13 cellular contexts compared by ENCODE assay signal in genomic region chr1:12159826-12160225, GRCh38. TPM values are rescaled to one million over a fixed set of nuclear protein-coding genes. Genes with fewer than 3 reads are reported as not detected.
DNase-seq lines count a peak whose midpoint lies in the region; ATAC-seq, FAIRE-seq and TF ChIP-seq lines count a peak whose summit lies in the region.
"Had no signal": no experiment of that assay in that cellular context is flagged by ENCODE, and none has a peak within 500 bp of the region (broad histone marks: within the 10 kb centered on the region; RNA-seq: fewer than 3 reads in every experiment).

No MANE protein-coding gene starts in this region.

- H3K27ac Mint-ChIP-seq in activated CD4-positive, alpha-beta memory T cell treated with anti-CD3 and anti-CD28 coated beads, Interleukin-2, amount 10 ng/mL, durations not matched to agents 7 days and 5 days = peak overlapping the region; percentile 99

- peak overlapping the region in 7 of 11 experiments; percentile 75 to 100 (median 97); a peak in 9 of 22 replicates for H3K4me2 ChIP-seq in BLaER1 treated with 17β-estradiol and CSF1 and Interleukin-3, amounts not matched to agents 10 nM and 100 nM

- H3K27me3 ChIP-seq in BLaER1 treated with 17β-estradiol and CSF1 and Interleukin-3, amounts not matched to agents 10 nM and 100 nM = no peaks in the 10 kb centered on the region
- H3K27me3 ChIP-seq: brain microvascular endothelial cell had no signal

- ATAC-seq in GM21381 (IDR thresholded peaks at IDR 0.05; ENCODE audit: unreplicated experiment) = no peak

- H3K9me3 Mint-ChIP-seq in activated CD4-positive, alpha-beta memory T cell treated with anti-CD3 and anti-CD28 coated beads, Interleukin-2, amount 10 ng/mL, durations not matched to agents 7 days and 5 days = peaks cover 2% of the 10 kb centered on the region

- peaks cover 13% of the 10 kb centered on the region for H3K36me3 Mint-ChIP-seq in activated CD4-positive, alpha-beta memory T cell treated with anti-CD3 and anti-CD28 coated beads, Interleukin-2, amount 10 ng/mL, durations not matched to agents 7 days and 5 days (ENCODE audit: low read depth)

- no peaks in the 10 kb centered on the region for H3K36me3 ChIP-seq in BLaER1 treated with 17β-estradiol and CSF1 and Interleukin-3, amounts not matched to agents 10 nM and 100 nM
- H3K36me3 ChIP-seq: brain microvascular endothelial cell had no signal

- peaks cover 73 to 100% (median 89%) of the 10 kb centered on the region in 10 experiments for H3K4me1 ChIP-seq in BLaER1 treated with 17β-estradiol and CSF1 and Interleukin-3, amounts not matched to agents 10 nM and 100 nM

- H4K20me1 ChIP-seq in BLaER1 treated with 17β-estradiol and CSF1 and Interleukin-3, amounts not matched to agents 10 nM and 100 nM = no peaks in the 10 kb centered on the region

- H3K4me1 Mint-ChIP-seq in activated CD4-positive, alpha-beta memory T cell treated with anti-CD3 and anti-CD28 coated beads, Interleukin-2, amount 10 ng/mL, durations not matched to agents 7 days and 5 days = peaks cover 91% of the 10 kb centered on the region

- no peaks in the 10 kb centered on the region for H3K27me3 Mint-ChIP-seq in activated CD4-positive, alpha-beta memory T cell treated with anti-CD3 and anti-CD28 coated beads, Interleukin-2, amount 10 ng/mL, durations not matched to agents 7 days and 5 days

- H3K27ac ChIP-seq in BLaER1 treated with 17β-estradiol and CSF1 and Interleukin-3, amounts not matched to agents 10 nM and 100 nM = peak overlapping the region in 5 of 11 experiments; percentile 73 to 89 (median 87); a peak in 4 of 22 replicates
- H3K27ac ChIP-seq: brain microvascular endothelial cell, epithelial cell of prostate had no signal

- POLR2A ChIA-PET in activated CD4-positive, alpha-beta memory T cell treated with anti-CD3 and anti-CD28 coated beads, Interleukin-2, amount 10 ng/mL, durations not matched to agents 7 days and 5 days (lab: Charles Lee) = interaction anchor here (0.6 to 32.1 kb wide), 5 partner anchors 3 to 250 kb away, joined by 3 to 918 read pairs (median 3); partner anchors contain the start of gene TNFRSF1B

- no peak overlapping the region for H3K4me3 Mint-ChIP-seq in activated CD4-positive, alpha-beta memory T cell treated with anti-CD3 and anti-CD28 coated beads, Interleukin-2, amount 10 ng/mL, durations not matched to agents 7 days and 5 days

- no peak for DNase-seq in GM12891 (ENCODE audit: insufficient read length, low spot score)
- peak; percentile 56 for DNase-seq in activated CD4-positive, alpha-beta memory T cell treated with anti-CD3 and anti-CD28 coated beads, Interleukin-2, amount 10 ng/mL, durations not matched to agents 7 days and 5 days
- DNase-seq in islet precursor cell = peak; percentile 82
- DNase-seq in NCI-H2029 (lab: John Stamatoyannopoulos, UW) = no peak
- DNase-seq in NCI-H1417 treated with DMSO at 0.1 percent for 48 hours (lab: John Stamatoyannopoulos, UW) = no peak
- DNase-seq: brain microvascular endothelial cell; COR-L47; hippocampal formation; NCI-H526; stimulated activated CD4-positive, alpha-beta T cell treated with anti-CD3 and anti-CD28 coated beads, Interleukin-2, amount 100 ng/mL, for 24 hours had no signal

- peak overlapping the region in 2 of 11 experiments; percentile 8 to 69; a peak in 2 of 22 replicates for H3K9ac ChIP-seq in BLaER1 treated with 17β-estradiol and CSF1 and Interleukin-3, amounts not matched to agents 10 nM and 100 nM

- FAIRE-seq in GM12891 (lab: Jason Lieb, UNC) = no peak

- CTCF ChIA-PET in activated CD4-positive, alpha-beta memory T cell treated with anti-CD3 and anti-CD28 coated beads, Interleukin-2, amount 10 ng/mL, durations not matched to agents 7 days and 5 days (lab: Charles Lee) = interaction anchor here (1.3 to 5.0 kb wide), 3 partner anchors 9 to 35 kb away, joined by 4 to 20 read pairs (median 6); no protein-coding TSS in a partner anchor

- H3K4me3 ChIP-seq in BLaER1 treated with 17β-estradiol and CSF1 and Interleukin-3, amounts not matched to agents 10 nM and 100 nM = no peak overlapping the region

- no peaks in the 10 kb centered on the region for H3K9me3 ChIP-seq in BLaER1 treated with 17β-estradiol and CSF1 and Interleukin-3, amounts not matched to agents 10 nM and 100 nM (replicated peaks in 1 of 11)

- no peak for TF ChIP-seq POLR2A in GM12891 (IDR thresholded peaks at IDR 0.05; ENCODE audit: low read depth, low read length)

TF ChIP-seq in GM12891, 5 proteins besides CTCF, POLR2A, EP300 and RAD21:
- TF ChIP-seq SPI1 (IDR thresholded peaks at IDR 0.05; ENCODE audit: low read depth, low read length) (peak; percentile 77), POU2F2 (IDR thresholded peaks at IDR 0.05; ENCODE audit: low read depth, low read length) (no peak)
TF ChIP-seq in GM12891: peak in this region for 1.

RNA-seq across cellular contexts. Expression of gene TNFRSF1B, which starts 7.0 kb away (rescaled TPM):
- 27.3 TPM for polyA plus RNA-seq in GM12891 (2012; ENCODE audit: low read depth, missing spikeins)
- total RNA-seq in activated CD4-positive, alpha-beta memory T cell treated with anti-CD3 and anti-CD28 coated beads, Interleukin-2, amount 10 ng/mL, durations not matched to agents 7 days and 5 days = 100 to 1,000 TPM; 434 to 447 TPM

Comparison
In these comparisons a context has a peak if more than half of its experiments do, and no peak if none do; other contexts are left out.
1. DNase-seq: peak in activated CD4-positive, alpha-beta memory T cell treated with anti-CD3 and anti-CD28 coated beads, Interleukin-2, amount 10 ng/mL, durations not matched to agents 7 days and 5 days (single experiment) and islet precursor cell (single experiment); none in GM12891 (single experiment), NCI-H2029 (single experiment) and NCI-H1417 treated with DMSO at 0.1 percent for 48 hours (single experiment).